In the genomic region with DNA sequence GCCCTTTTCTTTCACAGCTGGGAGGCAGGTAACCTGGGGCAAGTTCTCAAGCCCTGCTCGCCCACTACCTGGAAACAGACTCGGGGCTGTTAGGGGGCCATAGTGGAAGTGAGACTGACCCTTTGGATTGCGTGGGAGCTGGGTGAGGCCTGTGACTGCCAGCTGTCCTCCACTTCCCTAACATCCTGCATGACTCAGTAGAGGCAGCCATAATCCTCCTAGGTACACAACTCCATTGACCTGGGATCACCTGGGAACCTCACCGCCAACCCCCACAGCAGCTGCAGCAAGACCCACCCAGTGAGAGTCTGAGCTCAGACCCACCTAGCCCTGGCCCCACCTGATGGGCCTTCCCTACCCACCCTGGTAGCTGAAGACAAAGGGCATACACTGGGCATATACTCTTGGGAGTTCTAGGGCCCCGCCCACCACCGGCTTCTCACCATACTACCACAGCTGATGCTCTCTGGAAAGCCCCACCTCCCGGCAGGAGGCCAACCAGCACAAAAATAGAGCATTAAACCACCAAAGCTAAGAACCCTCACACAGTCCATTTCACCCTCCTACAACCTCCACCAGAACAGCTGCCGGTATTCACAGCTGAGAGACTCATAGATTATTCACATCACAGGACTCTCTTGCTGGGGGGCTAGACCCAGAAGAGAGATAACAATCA, we compare ENCODE assay signal across 1 cellular context.
A peak's percentile ranks its signal among the peaks of the same experiment; 100 is the strongest.
TF ChIP-seq lines count a peak whose summit lies in the region.

No MANE protein-coding gene starts in this region.

TF ChIP-seq in GM12878, 131 proteins besides CTCF, POLR2A, EP300 and RAD21 (continued from another document and continues in another):
- TF ChIP-seq CUX1 (IDR thresholded peaks at IDR 0.05; ENCODE audit: insufficient replicate concordance, low read depth, low read length) (no peak), MXI1 (IDR thresholded peaks at IDR 0.05; ENCODE audit: low read depth, low read length) (no peak), SMAD5 (IDR thresholded peaks at IDR 0.05; ENCODE audit: low read depth) (no peak), YBX1 (IDR thresholded peaks at IDR 0.05) (no peak), PML (IDR thresholded peaks at IDR 0.05; ENCODE audit: low read length) (no peak), IKZF1 (conservative IDR thresholded peaks at IDR 0.05) (peak; percentile 65), TCF12 (IDR thresholded peaks at IDR 0.05; ENCODE audit: low read depth, low read length) (peak; percentile 81), CBX3 (IDR thresholded peaks at IDR 0.05; ENCODE audit: borderline replicate concordance, low read depth) (no peak), MLLT1 (IDR thresholded peaks at IDR 0.05) (no peak), CHD1 (IDR thresholded peaks at IDR 0.05; ENCODE audit: low read depth, low read length) (no peak), ELK1 (IDR thresholded peaks at IDR 0.05; ENCODE audit: low read depth, low read length) (no peak), EZH2 (IDR thresholded peaks at IDR 0.05; ENCODE audit: borderline replicate concordance, control insufficient read depth, low read depth, low read length) (no peak), TARDBP (IDR thresholded peaks at IDR 0.05; ENCODE audit: borderline replicate concordance) (no peak), WRNIP1 (IDR thresholded peaks at IDR 0.05; ENCODE audit: borderline replicate concordance, low read depth, low read length) (no peak), MTA2 (IDR thresholded peaks at IDR 0.05; ENCODE audit: low read depth) (peak; percentile 42), IKZF2 (IDR thresholded peaks at IDR 0.05) (peak; percentile 22 to 27; a peak in 1 of 4 replicates), DPF2 (IDR thresholded peaks at IDR 0.05) (peak; percentile 59), STAT3 (IDR thresholded peaks at IDR 0.05; ENCODE audit: low read depth, low read length) (no peak), CREB1 (IDR thresholded peaks at IDR 0.05; ENCODE audit: low read depth) (0 out of 2 replicates have a peak, but pooled peaks have one; percentile 16), ZNF592 (IDR thresholded peaks at IDR 0.05) (no peak), ZSCAN29 (IDR thresholded peaks at IDR 0.05) (no peak), TAF1 (IDR thresholded peaks at IDR 0.05; ENCODE audit: borderline replicate concordance, low read depth, low read length) (no peak), CREM (IDR thresholded peaks at IDR 0.05; ENCODE audit: low read depth) (no peak), NR2F1 (conservative IDR thresholded peaks at IDR 0.05) (0 out of 2 replicates have a peak, but pooled peaks have one; percentile 40), SUZ12 (IDR thresholded peaks at IDR 0.05; ENCODE audit: unreplicated experiment) (no peak), NFXL1 (IDR thresholded peaks at IDR 0.05; ENCODE audit: borderline replicate concordance) (no peak), SREBF1 (IDR thresholded peaks at IDR 0.05; ENCODE audit: low read length) (no peak), ESRRA (IDR thresholded peaks at IDR 0.05; ENCODE audit: low read length) (no peak), SIN3A (IDR thresholded peaks at IDR 0.05; ENCODE audit: low read depth, low read length) (no peak)
- TF ChIP-seq, protein P1, sequence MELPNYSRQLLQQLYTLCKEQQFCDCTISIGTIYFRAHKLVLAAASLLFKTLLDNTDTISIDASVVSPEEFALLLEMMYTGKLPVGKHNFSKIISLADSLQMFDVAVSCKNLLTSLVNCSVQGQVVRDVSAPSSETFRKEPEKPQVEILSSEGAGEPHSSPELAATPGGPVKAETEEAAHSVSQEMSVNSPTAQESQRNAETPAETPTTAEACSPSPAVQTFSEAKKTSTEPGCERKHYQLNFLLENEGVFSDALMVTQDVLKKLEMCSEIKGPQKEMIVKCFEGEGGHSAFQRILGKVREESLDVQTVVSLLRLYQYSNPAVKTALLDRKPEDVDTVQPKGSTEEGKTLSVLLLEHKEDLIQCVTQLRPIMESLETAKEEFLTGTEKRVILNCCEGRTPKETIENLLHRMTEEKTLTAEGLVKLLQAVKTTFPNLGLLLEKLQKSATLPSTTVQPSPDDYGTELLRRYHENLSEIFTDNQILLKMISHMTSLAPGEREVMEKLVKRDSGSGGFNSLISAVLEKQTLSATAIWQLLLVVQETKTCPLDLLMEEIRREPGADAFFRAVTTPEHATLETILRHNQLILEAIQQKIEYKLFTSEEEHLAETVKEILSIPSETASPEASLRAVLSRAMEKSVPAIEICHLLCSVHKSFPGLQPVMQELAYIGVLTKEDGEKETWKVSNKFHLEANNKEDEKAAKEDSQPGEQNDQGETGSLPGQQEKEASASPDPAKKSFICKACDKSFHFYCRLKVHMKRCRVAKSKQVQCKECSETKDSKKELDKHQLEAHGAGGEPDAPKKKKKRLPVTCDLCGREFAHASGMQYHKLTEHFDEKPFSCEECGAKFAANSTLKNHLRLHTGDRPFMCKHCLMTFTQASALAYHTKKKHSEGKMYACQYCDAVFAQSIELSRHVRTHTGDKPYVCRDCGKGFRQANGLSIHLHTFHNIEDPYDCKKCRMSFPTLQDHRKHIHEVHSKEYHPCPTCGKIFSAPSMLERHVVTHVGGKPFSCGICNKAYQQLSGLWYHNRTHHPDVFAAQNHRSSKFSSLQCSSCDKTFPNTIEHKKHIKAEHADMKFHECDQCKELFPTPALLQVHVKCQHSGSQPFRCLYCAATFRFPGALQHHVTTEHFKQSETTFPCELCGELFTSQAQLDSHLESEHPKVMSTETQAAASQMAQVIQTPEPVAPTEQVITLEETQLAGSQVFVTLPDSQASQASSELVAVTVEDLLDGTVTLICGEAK (IDR thresholded peaks at IDR 0.05; ENCODE audit: borderline replicate concordance) = no peak
- TF ChIP-seq, protein P2, sequence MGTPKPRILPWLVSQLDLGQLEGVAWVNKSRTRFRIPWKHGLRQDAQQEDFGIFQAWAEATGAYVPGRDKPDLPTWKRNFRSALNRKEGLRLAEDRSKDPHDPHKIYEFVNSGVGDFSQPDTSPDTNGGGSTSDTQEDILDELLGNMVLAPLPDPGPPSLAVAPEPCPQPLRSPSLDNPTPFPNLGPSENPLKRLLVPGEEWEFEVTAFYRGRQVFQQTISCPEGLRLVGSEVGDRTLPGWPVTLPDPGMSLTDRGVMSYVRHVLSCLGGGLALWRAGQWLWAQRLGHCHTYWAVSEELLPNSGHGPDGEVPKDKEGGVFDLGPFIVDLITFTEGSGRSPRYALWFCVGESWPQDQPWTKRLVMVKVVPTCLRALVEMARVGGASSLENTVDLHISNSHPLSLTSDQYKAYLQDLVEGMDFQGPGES (IDR thresholded peaks at IDR 0.05) = no peak
- TF ChIP-seq, protein P3, sequence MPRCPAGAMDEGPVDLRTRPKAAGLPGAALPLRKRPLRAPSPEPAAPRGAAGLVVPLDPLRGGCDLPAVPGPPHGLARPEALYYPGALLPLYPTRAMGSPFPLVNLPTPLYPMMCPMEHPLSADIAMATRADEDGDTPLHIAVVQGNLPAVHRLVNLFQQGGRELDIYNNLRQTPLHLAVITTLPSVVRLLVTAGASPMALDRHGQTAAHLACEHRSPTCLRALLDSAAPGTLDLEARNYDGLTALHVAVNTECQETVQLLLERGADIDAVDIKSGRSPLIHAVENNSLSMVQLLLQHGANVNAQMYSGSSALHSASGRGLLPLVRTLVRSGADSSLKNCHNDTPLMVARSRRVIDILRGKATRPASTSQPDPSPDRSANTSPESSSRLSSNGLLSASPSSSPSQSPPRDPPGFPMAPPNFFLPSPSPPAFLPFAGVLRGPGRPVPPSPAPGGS (IDR thresholded peaks at IDR 0.05; ENCODE audit: borderline replicate concordance, insufficient read depth, low read depth, low read length, poor library complexity, severe bottlenecking) = no peak
- TF ChIP-seq, protein P4, sequence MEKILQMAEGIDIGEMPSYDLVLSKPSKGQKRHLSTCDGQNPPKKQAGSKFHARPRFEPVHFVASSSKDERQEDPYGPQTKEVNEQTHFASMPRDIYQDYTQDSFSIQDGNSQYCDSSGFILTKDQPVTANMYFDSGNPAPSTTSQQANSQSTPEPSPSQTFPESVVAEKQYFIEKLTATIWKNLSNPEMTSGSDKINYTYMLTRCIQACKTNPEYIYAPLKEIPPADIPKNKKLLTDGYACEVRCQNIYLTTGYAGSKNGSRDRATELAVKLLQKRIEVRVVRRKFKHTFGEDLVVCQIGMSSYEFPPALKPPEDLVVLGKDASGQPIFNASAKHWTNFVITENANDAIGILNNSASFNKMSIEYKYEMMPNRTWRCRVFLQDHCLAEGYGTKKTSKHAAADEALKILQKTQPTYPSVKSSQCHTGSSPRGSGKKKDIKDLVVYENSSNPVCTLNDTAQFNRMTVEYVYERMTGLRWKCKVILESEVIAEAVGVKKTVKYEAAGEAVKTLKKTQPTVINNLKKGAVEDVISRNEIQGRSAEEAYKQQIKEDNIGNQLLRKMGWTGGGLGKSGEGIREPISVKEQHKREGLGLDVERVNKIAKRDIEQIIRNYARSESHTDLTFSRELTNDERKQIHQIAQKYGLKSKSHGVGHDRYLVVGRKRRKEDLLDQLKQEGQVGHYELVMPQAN (conservative IDR thresholded peaks at IDR 0.05) = no peak
